1 cellular context compared by ENCODE assay signal in the genomic region with DNA sequence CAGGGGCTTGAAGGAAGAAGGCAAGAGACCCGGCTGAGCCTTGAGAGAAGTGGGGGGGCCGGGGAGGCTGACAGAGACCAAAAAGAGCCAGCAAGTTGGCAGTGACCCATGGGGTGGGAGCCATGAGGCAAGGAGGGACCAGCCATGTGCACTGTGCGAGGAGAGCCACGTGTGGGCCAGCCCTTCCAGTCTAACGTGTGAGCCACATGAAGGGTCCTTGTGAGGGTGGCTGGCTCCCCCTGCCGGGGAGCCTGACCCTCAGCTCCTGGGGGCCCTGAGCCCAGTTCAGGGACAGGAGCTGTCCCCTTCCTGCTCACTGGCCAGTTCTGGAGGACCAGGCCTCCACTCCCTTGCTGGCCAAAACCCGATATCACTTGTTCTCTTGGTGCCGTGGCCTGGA.
A peak's percentile ranks its signal among the peaks of the same experiment; 100 is the strongest.
TF ChIP-seq lines count a peak whose summit lies in the region.

No MANE protein-coding gene starts in this region.

TF ChIP-seq in HepG2, 621 proteins besides CTCF, POLR2A, EP300 and RAD21 (continued from another document):
- TF ChIP-seq, protein P1, sequence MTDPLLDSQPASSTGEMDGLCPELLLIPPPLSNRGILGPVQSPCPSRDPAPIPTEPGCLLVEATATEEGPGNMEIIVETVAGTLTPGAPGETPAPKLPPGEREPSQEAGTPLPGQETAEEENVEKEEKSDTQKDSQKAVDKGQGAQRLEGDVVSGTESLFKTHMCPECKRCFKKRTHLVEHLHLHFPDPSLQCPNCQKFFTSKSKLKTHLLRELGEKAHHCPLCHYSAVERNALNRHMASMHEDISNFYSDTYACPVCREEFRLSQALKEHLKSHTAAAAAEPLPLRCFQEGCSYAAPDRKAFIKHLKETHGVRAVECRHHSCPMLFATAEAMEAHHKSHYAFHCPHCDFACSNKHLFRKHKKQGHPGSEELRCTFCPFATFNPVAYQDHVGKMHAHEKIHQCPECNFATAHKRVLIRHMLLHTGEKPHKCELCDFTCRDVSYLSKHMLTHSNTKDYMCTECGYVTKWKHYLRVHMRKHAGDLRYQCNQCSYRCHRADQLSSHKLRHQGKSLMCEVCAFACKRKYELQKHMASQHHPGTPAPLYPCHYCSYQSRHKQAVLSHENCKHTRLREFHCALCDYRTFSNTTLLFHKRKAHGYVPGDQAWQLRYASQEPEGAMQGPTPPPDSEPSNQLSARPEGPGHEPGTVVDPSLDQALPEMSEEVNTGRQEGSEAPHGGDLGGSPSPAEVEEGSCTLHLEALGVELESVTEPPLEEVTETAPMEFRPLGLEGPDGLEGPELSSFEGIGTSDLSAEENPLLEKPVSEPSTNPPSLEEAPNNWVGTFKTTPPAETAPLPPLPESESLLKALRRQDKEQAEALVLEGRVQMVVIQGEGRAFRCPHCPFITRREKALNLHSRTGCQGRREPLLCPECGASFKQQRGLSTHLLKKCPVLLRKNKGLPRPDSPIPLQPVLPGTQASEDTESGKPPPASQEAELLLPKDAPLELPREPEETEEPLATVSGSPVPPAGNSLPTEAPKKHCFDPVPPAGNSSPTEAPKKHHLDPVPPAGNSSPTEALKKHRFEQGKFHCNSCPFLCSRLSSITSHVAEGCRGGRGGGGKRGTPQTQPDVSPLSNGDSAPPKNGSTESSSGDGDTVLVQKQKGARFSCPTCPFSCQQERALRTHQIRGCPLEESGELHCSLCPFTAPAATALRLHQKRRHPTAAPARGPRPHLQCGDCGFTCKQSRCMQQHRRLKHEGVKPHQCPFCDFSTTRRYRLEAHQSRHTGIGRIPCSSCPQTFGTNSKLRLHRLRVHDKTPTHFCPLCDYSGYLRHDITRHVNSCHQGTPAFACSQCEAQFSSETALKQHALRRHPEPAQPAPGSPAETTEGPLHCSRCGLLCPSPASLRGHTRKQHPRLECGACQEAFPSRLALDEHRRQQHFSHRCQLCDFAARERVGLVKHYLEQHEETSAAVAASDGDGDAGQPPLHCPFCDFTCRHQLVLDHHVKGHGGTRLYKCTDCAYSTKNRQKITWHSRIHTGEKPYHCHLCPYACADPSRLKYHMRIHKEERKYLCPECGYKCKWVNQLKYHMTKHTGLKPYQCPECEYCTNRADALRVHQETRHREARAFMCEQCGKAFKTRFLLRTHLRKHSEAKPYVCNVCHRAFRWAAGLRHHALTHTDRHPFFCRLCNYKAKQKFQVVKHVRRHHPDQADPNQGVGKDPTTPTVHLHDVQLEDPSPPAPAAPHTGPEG (CRISPR knock-in tag; IDR thresholded peaks at IDR 0.05): 0 out of 2 replicates have a peak, but pooled peaks have one; percentile 27
- peak; percentile 65; the same call in 1 of the 2 replicates for TF ChIP-seq TGIF2 (CRISPR knock-in tag; IDR thresholded peaks at IDR 0.05)
- TF ChIP-seq ZC3H13 (CRISPR knock-in tag; IDR thresholded peaks at IDR 0.05): 0 out of 2 replicates have a peak, but pooled peaks have one; percentile 30
- TF ChIP-seq KAT8 (CRISPR knock-in tag; IDR thresholded peaks at IDR 0.05): 0 out of 2 replicates have a peak, but pooled peaks have one; percentile 26
- TF ChIP-seq, protein P2, sequence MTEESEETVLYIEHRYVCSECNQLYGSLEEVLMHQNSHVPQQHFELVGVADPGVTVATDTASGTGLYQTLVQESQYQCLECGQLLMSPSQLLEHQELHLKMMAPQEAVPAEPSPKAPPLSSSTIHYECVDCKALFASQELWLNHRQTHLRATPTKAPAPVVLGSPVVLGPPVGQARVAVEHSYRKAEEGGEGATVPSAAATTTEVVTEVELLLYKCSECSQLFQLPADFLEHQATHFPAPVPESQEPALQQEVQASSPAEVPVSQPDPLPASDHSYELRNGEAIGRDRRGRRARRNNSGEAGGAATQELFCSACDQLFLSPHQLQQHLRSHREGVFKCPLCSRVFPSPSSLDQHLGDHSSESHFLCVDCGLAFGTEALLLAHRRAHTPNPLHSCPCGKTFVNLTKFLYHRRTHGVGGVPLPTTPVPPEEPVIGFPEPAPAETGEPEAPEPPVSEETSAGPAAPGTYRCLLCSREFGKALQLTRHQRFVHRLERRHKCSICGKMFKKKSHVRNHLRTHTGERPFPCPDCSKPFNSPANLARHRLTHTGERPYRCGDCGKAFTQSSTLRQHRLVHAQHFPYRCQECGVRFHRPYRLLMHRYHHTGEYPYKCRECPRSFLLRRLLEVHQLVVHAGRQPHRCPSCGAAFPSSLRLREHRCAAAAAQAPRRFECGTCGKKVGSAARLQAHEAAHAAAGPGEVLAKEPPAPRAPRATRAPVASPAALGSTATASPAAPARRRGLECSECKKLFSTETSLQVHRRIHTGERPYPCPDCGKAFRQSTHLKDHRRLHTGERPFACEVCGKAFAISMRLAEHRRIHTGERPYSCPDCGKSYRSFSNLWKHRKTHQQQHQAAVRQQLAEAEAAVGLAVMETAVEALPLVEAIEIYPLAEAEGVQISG (CRISPR knock-in tag; IDR thresholded peaks at IDR 0.05): peak; percentile 46; the same call in 1 of the 2 replicates
- TF ChIP-seq MXI1 (IDR thresholded peaks at IDR 0.05; ENCODE audit: borderline replicate concordance, low read depth, low read length): 0 out of 3 replicates have a peak, but pooled peaks have one; percentile 27
- TF ChIP-seq ZNF740 (CRISPR knock-in tag; IDR thresholded peaks at IDR 0.05): 0 out of 2 replicates have a peak, but pooled peaks have one; percentile 47
- 0 out of 2 replicates have a peak, but pooled peaks have one; percentile 65 for TF ChIP-seq ZNF367 (CRISPR knock-in tag; IDR thresholded peaks at IDR 0.05; ENCODE audit: borderline replicate concordance)
- TF ChIP-seq FOXC1 (CRISPR knock-in tag; IDR thresholded peaks at IDR 0.05; ENCODE audit: borderline replicate concordance): 0 out of 2 replicates have a peak, but pooled peaks have one; percentile 54
TF ChIP-seq in HepG2: peak in this region for 77; not testable (repeated sequence) for 544.
